1 cellular context compared by ENCODE assay signal in the genomic region with DNA sequence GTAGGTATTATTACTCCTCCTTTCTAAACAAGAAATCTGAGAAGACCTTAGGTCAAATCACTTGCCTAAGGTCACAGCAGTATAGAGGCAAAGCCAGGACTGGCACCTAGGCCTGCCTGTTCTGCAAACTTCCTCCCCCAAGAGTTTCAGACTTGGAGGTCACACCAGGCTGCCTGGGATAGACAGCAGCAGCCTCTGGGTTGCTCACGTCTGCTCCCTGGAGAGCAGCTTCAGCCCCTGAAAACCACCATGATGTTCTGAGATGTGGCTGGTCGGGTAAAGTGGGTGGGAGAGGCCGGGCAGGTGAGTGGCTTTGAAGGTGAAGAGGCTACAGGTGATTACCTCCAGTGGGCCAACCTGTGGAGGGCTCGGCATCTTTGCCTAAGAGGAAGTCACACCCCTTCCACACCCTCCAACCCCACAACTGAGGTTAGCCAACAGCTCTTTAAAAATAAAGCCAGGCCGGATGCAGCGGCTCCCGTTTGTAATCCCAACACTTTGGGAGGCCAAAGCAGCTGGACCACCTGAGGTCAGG.
TF ChIP-seq lines count a peak whose summit lies in the region.

No MANE protein-coding gene starts in this region.

TF ChIP-seq in GM12878, 131 proteins besides CTCF, POLR2A, EP300 and RAD21:
- TF ChIP-seq FOS (IDR thresholded peaks at IDR 0.05; ENCODE audit: borderline replicate concordance, extremely low read depth, insufficient read length) (no peak), HCFC1 (IDR thresholded peaks at IDR 0.05; ENCODE audit: low read length) (no peak), RCOR1 (conservative IDR thresholded peaks at IDR 0.05; ENCODE audit: low read depth, low read length) (no peak), ZNF687 (IDR thresholded peaks at IDR 0.05) (no peak), NR2F1 (conservative IDR thresholded peaks at IDR 0.05) (peak; percentile 38; the same call in 1 of the 2 replicates), EED (IDR thresholded peaks at IDR 0.05; ENCODE audit: low read depth) (no peak), TCF12 (IDR thresholded peaks at IDR 0.05; ENCODE audit: low read depth, low read length) (no peak), BRCA1 (IDR thresholded peaks at IDR 0.05; ENCODE audit: low read depth, low read length) (no peak), SPI1 (IDR thresholded peaks at IDR 0.05; ENCODE audit: borderline replicate concordance, insufficient read depth, low read depth, low read length) (no peak), MEF2B (IDR thresholded peaks at IDR 0.05; ENCODE audit: partially characterized antibody, poor library complexity, severe bottlenecking) (peak; percentile 35), SMARCA5 (IDR thresholded peaks at IDR 0.05) (no peak), CHD4 (IDR thresholded peaks at IDR 0.05) (no peak), ZNF622 (IDR thresholded peaks at IDR 0.05) (no peak)
- TF ChIP-seq, protein P1, sequence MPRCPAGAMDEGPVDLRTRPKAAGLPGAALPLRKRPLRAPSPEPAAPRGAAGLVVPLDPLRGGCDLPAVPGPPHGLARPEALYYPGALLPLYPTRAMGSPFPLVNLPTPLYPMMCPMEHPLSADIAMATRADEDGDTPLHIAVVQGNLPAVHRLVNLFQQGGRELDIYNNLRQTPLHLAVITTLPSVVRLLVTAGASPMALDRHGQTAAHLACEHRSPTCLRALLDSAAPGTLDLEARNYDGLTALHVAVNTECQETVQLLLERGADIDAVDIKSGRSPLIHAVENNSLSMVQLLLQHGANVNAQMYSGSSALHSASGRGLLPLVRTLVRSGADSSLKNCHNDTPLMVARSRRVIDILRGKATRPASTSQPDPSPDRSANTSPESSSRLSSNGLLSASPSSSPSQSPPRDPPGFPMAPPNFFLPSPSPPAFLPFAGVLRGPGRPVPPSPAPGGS (IDR thresholded peaks at IDR 0.05; ENCODE audit: borderline replicate concordance, insufficient read depth, low read depth, low read length, poor library complexity, severe bottlenecking), result no peak
